Comparison of ENCODE assay signal across 25 cellular contexts in genomic region chr7:55575098-55575497, GRCh38.
"Had no signal": no experiment of that assay in that cellular context is flagged by ENCODE, and none has a peak within 500 bp of the region (broad histone marks: within the 10 kb centered on the region; RNA-seq: fewer than 3 reads in every experiment).

No MANE protein-coding gene starts in this region.

- H3K36me3 Mint-ChIP-seq: memory B cell, naive B cell, WTC11 had no signal

- H3K27me3 Mint-ChIP-seq: activated CD4-positive, alpha-beta T cell treated with anti-CD3 and anti-CD28 coated beads for 36 hours; activated naive CD8-positive, alpha-beta T cell treated with anti-CD3 and anti-CD28 coated beads, Interleukin-2, amount 50 U/mL, for 24 hours; memory B cell; stimulated activated naive CD8-positive, alpha-beta T cell treated with anti-CD3 and anti-CD28 coated beads, Interleukin-15, amount 100 ng/mL, for 72 hours had no signal

- H3K36me3 ChIP-seq: brain microvascular endothelial cell, esophagus muscularis mucosa, pancreas, right lobe of liver, suprapubic skin, vagina had no signal

- DNase-seq: activated CD4-positive, alpha-beta T cell treated with anti-CD3 and anti-CD28 coated beads for 36 hours; activated CD8-positive, alpha-beta memory T cell treated with anti-CD3 and anti-CD28 coated beads, Interleukin-2, amount 50 U/mL, for 4 hours; activated CD8-positive, alpha-beta T cell treated with anti-CD3 and anti-CD28 coated beads, Interleukin-2, amount 10 ng/mL, durations not matched to agents 7 days and 5 days; activated naive CD8-positive, alpha-beta T cell treated with anti-CD3 and anti-CD28 coated beads, Interleukin-2, amount 50 U/mL, for 24 hours; activated T-cell treated with anti-CD3 and anti-CD28 coated beads, Interleukin-2, amount 50 U/mL, for 72 hours; anterior cingulate cortex; brain microvascular endothelial cell; effector CD4-positive, alpha-beta T cell; mucosa of descending colon; naive B cell; pancreas; right lobe of liver; small intestine; stimulated activated CD4-positive, alpha-beta T cell treated with anti-CD3 and anti-CD28 coated beads, Interleukin-15, amount 100 ng/mL, for 24 hours; stimulated activated CD4-positive, alpha-beta T cell treated with anti-CD3 and anti-CD28 coated beads, Interleukin-2, amount 100 ng/mL, for 48 hours; stimulated activated naive CD8-positive, alpha-beta T cell treated with anti-CD3 and anti-CD28 coated beads, Interleukin-15, amount 100 ng/mL, for 72 hours; SW 1271; trophoblast cell had no signal

- H3K27me3 ChIP-seq: brain microvascular endothelial cell, esophagus muscularis mucosa, pancreas, right lobe of liver, suprapubic skin, vagina had no signal

- H3K4me3 ChIP-seq: coronary artery, esophagus muscularis mucosa, mucosa of descending colon, pancreas, right lobe of liver, suprapubic skin, vagina had no signal

- H3K27ac ChIP-seq: brain microvascular endothelial cell, pancreas, suprapubic skin, vagina had no signal

- H3K27ac Mint-ChIP-seq: activated CD8-positive, alpha-beta T cell treated with anti-CD3 and anti-CD28 coated beads, Interleukin-2, amount 10 ng/mL, durations not matched to agents 7 days and 5 days; activated naive CD8-positive, alpha-beta T cell treated with anti-CD3 and anti-CD28 coated beads, Interleukin-2, amount 50 U/mL, for 24 hours; WTC11 had no signal

- H3K4me3 Mint-ChIP-seq: activated CD8-positive, alpha-beta T cell treated with anti-CD3 and anti-CD28 coated beads, Interleukin-2, amount 10 ng/mL, durations not matched to agents 7 days and 5 days; activated naive CD8-positive, alpha-beta T cell treated with anti-CD3 and anti-CD28 coated beads, Interleukin-2, amount 50 U/mL, for 24 hours; central memory CD8-positive, alpha-beta T cell; memory B cell; WTC11 had no signal

- H3K9me3 Mint-ChIP-seq: activated naive CD8-positive, alpha-beta T cell treated with anti-CD3 and anti-CD28 coated beads, Interleukin-2, amount 50 U/mL, for 24 hours; activated T-cell treated with anti-CD3 and anti-CD28 coated beads, Interleukin-2, amount 50 U/mL, for 72 hours; central memory CD8-positive, alpha-beta T cell; memory B cell; stimulated activated naive CD8-positive, alpha-beta T cell treated with anti-CD3 and anti-CD28 coated beads, Interleukin-15, amount 100 ng/mL, for 72 hours; WTC11 had no signal

- ATAC-seq: activated CD4-positive, alpha-beta T cell treated with anti-CD3 and anti-CD28 coated beads for 36 hours; activated CD8-positive, alpha-beta T cell treated with anti-CD3 and anti-CD28 coated beads, Interleukin-2, amount 10 ng/mL, durations not matched to agents 7 days and 5 days; activated naive CD8-positive, alpha-beta T cell treated with anti-CD3 and anti-CD28 coated beads, Interleukin-2, amount 50 U/mL, for 24 hours; activated T-cell treated with anti-CD3 and anti-CD28 coated beads, Interleukin-2, amount 50 U/mL, for 72 hours; mucosa of descending colon; pancreas; right lobe of liver; stimulated activated naive CD8-positive, alpha-beta T cell treated with anti-CD3 and anti-CD28 coated beads, Interleukin-15, amount 100 ng/mL, for 72 hours; WTC11 had no signal
